Comparison of ENCODE assay signal across 11 cellular contexts in the genomic region with DNA sequence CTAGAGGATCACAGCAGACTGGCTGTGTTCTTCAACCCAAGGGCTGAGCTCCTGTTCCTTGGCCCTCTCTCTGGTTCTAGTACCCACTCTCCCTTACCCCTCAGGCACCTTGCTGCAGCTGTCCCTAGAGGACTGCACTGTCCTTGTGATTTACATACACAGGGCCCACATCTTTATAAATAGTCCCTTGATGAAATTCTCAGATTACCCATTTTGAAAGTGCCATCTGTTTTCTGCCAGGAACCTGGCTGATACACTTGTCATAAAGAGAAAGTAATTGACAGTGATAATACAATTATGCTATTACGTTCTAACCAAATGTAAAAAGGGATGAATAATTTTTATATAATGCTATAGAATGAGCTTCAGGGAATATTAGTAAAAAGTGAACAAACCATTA. TPM values are rescaled to one million over a fixed set of nuclear protein-coding genes. Genes with fewer than 3 reads are reported as not detected.
A peak's percentile ranks its signal among the peaks of the same experiment; 100 is the strongest.
DNase-seq lines count a peak whose midpoint lies in the region; ATAC-seq, FAIRE-seq and TF ChIP-seq lines count a peak whose summit lies in the region.
"Had no signal": no experiment of that assay in that cellular context is flagged by ENCODE, and none has a peak within 500 bp of the region (broad histone marks: within the 10 kb centered on the region; RNA-seq: fewer than 3 reads in every experiment).

No MANE protein-coding gene starts in this region.

- CTCF ChIA-PET in H1 (lab: Charles Lee; ENCODE audit: partially characterized antibody), result interaction anchor here (0.6 to 2.5 kb wide), 14 partner anchors 9 to 51 kb away, joined by 3 to 14 read pairs (median 4); partner anchors contain the start of gene SPARC

- H3K4ac ChIP-seq in H1 (replicated peaks; ENCODE audit: insufficient read length, low read depth, low read length), result no peak overlapping the region
- no peak overlapping the region for H3K4ac ChIP-seq in mesendoderm (ENCODE audit: low read depth, low read length)

- FAIRE-seq in GM18507 (lab: Jason Lieb, UNC), result peak; percentile 80
- FAIRE-seq in H1 (lab: Jason Lieb, UNC), result no peak

- H3K4me2 ChIP-seq in H1 (ENCODE audit: insufficient read depth in 1 of 2, low read depth in 2 of 2, low read length in 2 of 2) (no peak overlapping the region), mesendoderm (ENCODE audit: low read length) (no peak overlapping the region)

- no peak overlapping the region for H3K18ac ChIP-seq in H1 (ENCODE audit: extremely low read depth, low read length)
- no peak overlapping the region for H3K18ac ChIP-seq in mesendoderm (ENCODE audit: low read length)

- H3K14ac ChIP-seq in H1 (ENCODE audit: insufficient read length), result no peak overlapping the region

- no peak overlapping the region for H2BK20ac ChIP-seq in H1 (ENCODE audit: low read length)

- H3K56ac ChIP-seq in H1 (replicated peaks; ENCODE audit: insufficient read length, low read depth, low read length), result no peak overlapping the region
- H3K56ac ChIP-seq in mesendoderm (ENCODE audit: low read length), result no peak overlapping the region

- no peaks in the 10 kb centered on the region for H3K9me3 ChIP-seq in H1 (ENCODE audit: insufficient read depth in 2 of 2, low read depth in 1 of 2, low read length in 1 of 2)
- H3K9me3 ChIP-seq: mucosa of descending colon had no signal

- TF ChIP-seq CTCF in H1 (IDR thresholded peaks at IDR 0.05; ENCODE audit: control extremely low read depth in 1 of 3, insufficient read depth in 1 of 3, low read depth in 1 of 3, low read length in 3 of 3), result no peak

- no peak overlapping the region for H3K23ac ChIP-seq in H1 (ENCODE audit: insufficient read length)
- no peak overlapping the region for H3K23ac ChIP-seq in mesendoderm (ENCODE audit: low read length)

- H3K79me1 ChIP-seq in H1 (ENCODE audit: low read depth, low read length) (no peaks in the 10 kb centered on the region), mesendoderm (ENCODE audit: low read length) (no peaks in the 10 kb centered on the region)

- H3K9ac ChIP-seq in H1 (replicated peaks in 1 of 4; ENCODE audit: extremely low read depth in 1 of 4, low read depth in 3 of 4, low read length in 3 of 4), result no peak overlapping the region
- H3K9ac ChIP-seq in mesendoderm (ENCODE audit: low read length), result no peak overlapping the region

- no peak overlapping the region for H2AFZ ChIP-seq in H1 (ENCODE audit: low read length)

- WGBS in H1 (ENCODE audit: extremely low coverage in 1 of 2, insufficient coverage in 1 of 2, insufficient read length in 1 of 2, insufficient replicate concordance in 2 of 2, low coverage in 1 of 2, low lambda C conversion rate in 2 of 2, missing lambda C conversion rate in 1 of 2), 2 experiments, result 96% methylated on average over 1 of the region's 1 CpG; no CpG with 5 or more reads in 1 of the 2 experiments
- WGBS in mesendoderm (ENCODE audit: extremely low coverage, insufficient coverage, low lambda C conversion rate), result no CpG with 5 or more reads among the region's 1 CpG

- DNase-seq in GM18507 (ENCODE audit: extremely low spot score, insufficient read length, low read depth) (no peak), H1 (ENCODE audit: low read depth in 1 of 2, low spot score in 2 of 2) (no peak), NCI-H446 (lab: John Stamatoyannopoulos, UW) (no peak), putamen (ENCODE audit: low spot score) (no peak), mesendoderm (no peak), NCI-H226 (no peak)
- DNase-seq: activated naive CD4-positive, alpha-beta T cell treated with Interleukin-2 at 50 U/mL for 16 hours; DND-41; mucosa of descending colon had no signal

- H3K4me3 ChIP-seq in H1 (ENCODE audit: extremely low read depth in 1 of 4, insufficient read depth in 2 of 4, low read depth in 3 of 4, low read length in 4 of 4) (no peak overlapping the region), mesendoderm (ENCODE audit: low read length) (no peak overlapping the region)
- H3K4me3 ChIP-seq: mucosa of descending colon had no signal

- H3K27ac ChIP-seq in H1 (ENCODE audit: low read depth, low read length) (no peak overlapping the region), mesendoderm (ENCODE audit: low read depth, low read length) (no peak overlapping the region)

- H3K4me1 ChIP-seq in H1 (replicated peaks in 1 of 4; ENCODE audit: control insufficient read depth in 3 of 4, insufficient read depth in 4 of 4, low read length in 3 of 4), result peaks cover 0 to 4% (median under 1%) of the 10 kb centered on the region in 4 experiments; a peak in 2 of 7 replicates
- peaks cover 9% of the 10 kb centered on the region for H3K4me1 ChIP-seq in mesendoderm (ENCODE audit: control insufficient read depth, low read depth, low read length)

- H2BK15ac ChIP-seq in H1 (ENCODE audit: low read length) (no peak overlapping the region), mesendoderm (replicated peaks; ENCODE audit: low read depth) (no peak overlapping the region)

- H2BK12ac ChIP-seq in H1 (ENCODE audit: low read depth, low read length), result 0 out of 2 replicates have a peak overlapping the region, but pooled peaks have one; percentile 9

- no peak for TF ChIP-seq EP300 in H1 (IDR thresholded peaks at IDR 0.05; ENCODE audit: borderline replicate concordance in 1 of 2, low read depth in 2 of 2, low read length in 2 of 2)

- no peak overlapping the region for H4K5ac ChIP-seq in H1 (ENCODE audit: insufficient read length, low read depth, low read length)
- H4K5ac ChIP-seq in mesendoderm (ENCODE audit: low read length), result no peak overlapping the region

- H3K36me3 ChIP-seq in H1 (ENCODE audit: control insufficient read depth in 2 of 4, insufficient read depth in 4 of 4, low read length in 3 of 4), result no peaks in the 10 kb centered on the region
- no peaks in the 10 kb centered on the region for H3K36me3 ChIP-seq in mesendoderm (ENCODE audit: control insufficient read depth, insufficient read depth, low read length)

- POLR2A ChIA-PET in H1 (lab: Charles Lee; ENCODE audit: partially characterized antibody), result no interaction called here

- ATAC-seq in GM21576 (IDR thresholded peaks at IDR 0.05; ENCODE audit: unreplicated experiment), result peak; percentile 97
- peak; percentile 95 for ATAC-seq in HG03442 (IDR thresholded peaks at IDR 0.05; ENCODE audit: unreplicated experiment)
- ATAC-seq: mucosa of descending colon had no signal

- no peaks in the 10 kb centered on the region for H3K23me2 ChIP-seq in H1 (ENCODE audit: low read depth, low read length)

- H3K79me2 ChIP-seq in H1 (ENCODE audit: control insufficient read depth in 1 of 2, insufficient read depth in 2 of 2, low read length in 2 of 2) (no peaks in the 10 kb centered on the region), mesendoderm (ENCODE audit: control insufficient read depth, insufficient read depth, low read length) (no peaks in the 10 kb centered on the region)

- H4K91ac ChIP-seq in H1 (replicated peaks; ENCODE audit: insufficient read length, low read length), result no peak overlapping the region

- no peak for TF ChIP-seq RAD21 in H1 (IDR thresholded peaks at IDR 0.05 in 1 of 2, conservative IDR thresholded peaks at IDR 0.05 in 1 of 2; ENCODE audit: low read depth in 2 of 2, low read length in 2 of 2)

- H2AK5ac ChIP-seq in H1 (ENCODE audit: low read depth, low read length), result no peak overlapping the region
- H2AK5ac ChIP-seq in mesendoderm (ENCODE audit: low read length), result no peak overlapping the region

- no peak for TF ChIP-seq POLR2A in H1 (IDR thresholded peaks at IDR 0.05; ENCODE audit: control extremely low read depth in 1 of 2, low read depth in 2 of 2, low read length in 2 of 2)

- no peaks in the 10 kb centered on the region for H4K20me1 ChIP-seq in H1 (replicated peaks in 1 of 2; ENCODE audit: control insufficient read depth in 1 of 2, insufficient read depth in 2 of 2, low read length in 2 of 2)

- H2BK5ac ChIP-seq in H1 (ENCODE audit: low read depth, low read length), result no peak overlapping the region
- H2BK5ac ChIP-seq in mesendoderm (ENCODE audit: low read length), result no peak overlapping the region

- H3K27me3 ChIP-seq in H1 (replicated peaks in 1 of 4; ENCODE audit: control insufficient read depth in 3 of 4, extremely low read depth in 1 of 4, insufficient read depth in 3 of 4, low read length in 3 of 4) (no peaks in the 10 kb centered on the region), mesendoderm (ENCODE audit: insufficient read depth, low read length, poor library complexity) (no peaks in the 10 kb centered on the region)

- H4K8ac ChIP-seq in H1 (ENCODE audit: extremely low read depth, insufficient read depth, low read length) (no peak overlapping the region), mesendoderm (ENCODE audit: low read depth, low read length) (no peak overlapping the region)

- H2BK120ac ChIP-seq in H1 (replicated peaks; ENCODE audit: low read depth, low read length), result no peak overlapping the region
- no peak overlapping the region for H2BK120ac ChIP-seq in mesendoderm (ENCODE audit: low read depth, low read length)

TF ChIP-seq in H1, 55 proteins besides CTCF, POLR2A, EP300 and RAD21 (continues in another document):
- TF ChIP-seq SRF (IDR thresholded peaks at IDR 0.05; ENCODE audit: low read depth, low read length), result no peak
- no peak for TF ChIP-seq RNF2 (IDR thresholded peaks at IDR 0.05; ENCODE audit: borderline replicate concordance, low read depth, low read length, missing control alignments, poor library complexity, severe bottlenecking)
- no peak for TF ChIP-seq ASH2L (IDR thresholded peaks at IDR 0.05; ENCODE audit: low read length)
- TF ChIP-seq BCL11A (IDR thresholded peaks at IDR 0.05; ENCODE audit: low read depth in 2 of 2, low read length in 2 of 2), result no peak

RNA-seq across cellular contexts. Expression of gene SPARC, which starts 16.5 kb away (rescaled TPM):
- total RNA-seq in H1 (2021; fragmentation: NEBNext Ultra II Directional; extraction: Animal tissue kit (Norgen Biotek cat#: 25700)), result 438 and 452 TPM in 2 replicates
- polyA plus RNA-seq in H1 (2011; rRNA removed), result 375 and 434 TPM in 2 replicates
- polyA plus RNA-seq in H1 (2011; cell fraction: cytosol; rRNA removed), result 385 TPM
- polyA plus RNA-seq in H1 (2011; cell fraction: nucleus; rRNA removed), result 501 TPM
- polyA plus RNA-seq in H1 (2012, experiment 1 of 2), result 385 to 537 TPM (median 495 TPM) in 4 replicates
- polyA plus RNA-seq in H1 (2012, experiment 2 of 2), result 164 TPM
- 450 TPM for polyA plus RNA-seq in H1 (2013, experiment 1 of 2)
- polyA plus RNA-seq in H1 (2013, experiment 2 of 2), result 478 TPM
- 271 and 297 TPM in 2 replicates for polyA minus RNA-seq in H1 (2011; rRNA and poly(A)+ RNA removed)
- polyA minus RNA-seq in H1 (2011; cell fraction: cytosol; rRNA and poly(A)+ RNA removed), result 203 TPM
- polyA minus RNA-seq in H1 (2011; cell fraction: nucleus; rRNA and poly(A)+ RNA removed), result 95.3 TPM
- polyA plus RNA-seq in mesendoderm (2013, experiment 1 of 2), result 371 TPM
- 377 TPM for polyA plus RNA-seq in mesendoderm (2013, experiment 2 of 2)

RNA-seq across cellular contexts. Expression of gene ATOX1, which starts 55.2 kb away (rescaled TPM):
- 77.9 and 79.9 TPM in 2 replicates for total RNA-seq in H1 (2021; fragmentation: NEBNext Ultra II Directional; extraction: Animal tissue kit (Norgen Biotek cat#: 25700))
- polyA plus RNA-seq in H1 (2011; rRNA removed), result 232 and 249 TPM in 2 replicates
- polyA plus RNA-seq in H1 (2011; cell fraction: cytosol; rRNA removed), result 197 TPM
- polyA plus RNA-seq in H1 (2011; cell fraction: nucleus; rRNA removed), result 95.2 TPM
- polyA plus RNA-seq in H1 (2012, experiment 1 of 2), result 110 to 175 TPM (median 169 TPM) in 4 replicates
- 332 TPM for polyA plus RNA-seq in H1 (2012, experiment 2 of 2)
- 137 TPM for polyA plus RNA-seq in H1 (2013, experiment 1 of 2)
- 153 TPM for polyA plus RNA-seq in H1 (2013, experiment 2 of 2)
- polyA minus RNA-seq in H1 (2011; rRNA and poly(A)+ RNA removed), result 68.1 and 82.4 TPM in 2 replicates
- 33.2 TPM for polyA minus RNA-seq in H1 (2011; cell fraction: cytosol; rRNA and poly(A)+ RNA removed)
- polyA minus RNA-seq in H1 (2011; cell fraction: nucleus; rRNA and poly(A)+ RNA removed), result 40.2 TPM
- 143 TPM for polyA plus RNA-seq in mesendoderm (2013, experiment 1 of 2)
- polyA plus RNA-seq in mesendoderm (2013, experiment 2 of 2), result 143 TPM
